ENCODE assay signal across 1 cellular context in the genomic region with DNA sequence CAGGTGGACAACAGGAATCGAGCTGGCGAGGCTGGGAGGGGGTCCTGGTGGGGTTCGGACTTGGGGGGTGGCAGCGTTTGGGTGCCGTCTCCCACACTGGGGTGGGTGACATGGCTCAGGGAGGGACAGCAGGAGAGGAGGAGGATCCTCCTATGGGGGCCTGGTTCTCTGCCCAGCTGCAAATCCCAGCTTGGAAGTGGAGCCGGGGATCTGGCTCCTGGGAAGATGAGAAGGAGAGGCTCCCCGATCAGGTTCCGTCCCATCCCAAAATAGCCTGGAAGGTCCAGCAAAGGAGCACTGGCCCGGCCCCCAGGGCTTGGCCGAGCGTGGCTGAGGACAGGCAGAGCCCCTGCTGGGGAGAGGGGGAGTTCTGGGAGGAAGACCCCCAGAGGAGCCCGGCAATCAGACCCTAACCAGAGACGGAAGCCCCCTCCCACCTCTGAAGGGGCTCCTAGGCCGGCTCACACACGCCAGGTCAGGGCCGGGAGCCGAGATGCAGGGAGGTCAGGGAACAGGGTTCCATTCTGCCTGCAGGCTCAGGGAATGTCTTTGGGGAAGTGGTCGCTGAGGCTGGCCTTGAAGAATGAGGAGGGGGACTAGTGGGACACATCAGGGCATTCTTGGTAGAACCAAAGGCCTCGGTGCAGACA.
TF ChIP-seq lines count a peak whose summit lies in the region.

No MANE protein-coding gene starts in this region.

TF ChIP-seq in H1, 55 proteins besides CTCF, POLR2A, EP300 and RAD21:
- TF ChIP-seq BRCA1 (IDR thresholded peaks at IDR 0.05; ENCODE audit: low read depth, low read length) (no peak), RNF2 (IDR thresholded peaks at IDR 0.05; ENCODE audit: borderline replicate concordance, low read depth, low read length, missing control alignments, poor library complexity, severe bottlenecking) (no peak)
TF ChIP-seq in H1: peak in this region for 0.
